Comparison of ENCODE assay signal across 8 cellular contexts in the genomic region with DNA sequence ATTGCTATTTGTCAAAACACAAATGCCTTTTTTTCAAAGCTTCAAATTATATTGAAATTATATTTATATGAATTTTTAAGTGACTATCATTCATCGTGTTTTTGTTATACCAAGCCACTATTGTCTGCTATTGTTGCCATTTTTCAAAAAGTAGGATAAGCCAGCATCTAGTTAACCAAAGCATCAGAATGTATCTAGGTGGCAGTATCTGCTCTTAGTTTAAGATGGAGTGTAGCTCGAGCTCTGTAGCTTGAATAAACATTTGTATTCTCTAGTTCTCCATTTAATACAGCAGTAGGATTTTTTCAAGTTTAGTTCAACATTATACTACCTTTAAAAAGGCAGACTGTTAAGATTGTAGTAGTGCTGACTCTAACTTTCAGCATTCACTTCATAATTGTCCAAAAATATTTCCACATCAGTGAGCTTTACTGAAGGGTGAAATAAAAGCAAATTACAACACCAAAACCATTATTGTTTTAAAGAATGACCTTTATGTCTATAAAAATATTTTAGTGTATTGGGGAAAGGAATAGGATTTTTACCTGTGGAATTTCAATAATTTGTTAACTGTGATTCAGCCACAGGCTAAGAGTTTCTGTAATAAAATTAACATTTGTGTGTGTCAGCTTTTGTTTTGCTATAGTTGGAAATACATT. TPM values are rescaled to one million over a fixed set of nuclear protein-coding genes. Genes with fewer than 3 reads are reported as not detected.
DNase-seq lines count a peak whose midpoint lies in the region; ATAC-seq, FAIRE-seq and TF ChIP-seq lines count a peak whose summit lies in the region.

No MANE protein-coding gene starts in this region.

- dilution Hi-C loops in endothelial cell of umbilical vein (cut with MboI; ENCODE audit: extremely low pct_ligation_motif_present, low sequenced_read_pairs), result no loop called here

- no peaks in the 10 kb centered on the region for H3K79me2 ChIP-seq in endothelial cell of umbilical vein (ENCODE audit: control insufficient read depth, insufficient read depth, low read length)

- intact Hi-C loops in endothelial cell of umbilical vein (cut with micrococcal nuclease) (loop anchor here (1.0 kb wide), 1 partner anchor 335 kb away; no protein-coding TSS in a partner anchor), prostate gland (cut with DNase I) (loop anchor here (2.0 kb wide), 1 partner anchor 335 kb away; no protein-coding TSS in a partner anchor)

- TF ChIP-seq CTCF in endothelial cell of umbilical vein (IDR thresholded peaks at IDR 0.05; ENCODE audit: extremely low read depth in 1 of 2, insufficient read depth in 1 of 2, low read depth in 1 of 2, low read length in 2 of 2) (peak in 1 of 2 donors; percentile 3), prostate gland (IDR thresholded peaks at IDR 0.05) (peak in 3 of 4 experiments; percentile 14 to 48 (median 35))

- peak; percentile 4 for DNase-seq in DMS153 treated with DMSO at 0.1 percent for 48 hours (lab: John Stamatoyannopoulos, UW; ENCODE audit: unreplicated experiment)
- no peak for DNase-seq in DMS153 (lab: John Stamatoyannopoulos, UW)
- DNase-seq in NCI-H748 treated with DMSO at 0.1 percent for 48 hours (lab: John Stamatoyannopoulos, UW), result peak; percentile 6
- DNase-seq in endothelial cell of umbilical vein (ENCODE audit: low read depth, low spot score), result peak; percentile 48
- no peak for DNase-seq in prostate gland (ENCODE audit: low spot score)
- DNase-seq in stimulated activated CD8-positive, alpha-beta memory T cell treated with anti-CD3 and anti-CD28 coated beads, Interleukin-4, amount 100 ng/mL, for 48 hours, result no peak
- DNase-seq in SK-N-DZ (ENCODE audit: low spot score), result no peak

- CTCF ChIA-PET in endothelial cell of umbilical vein (lab: Charles Lee), result interaction anchor here (0.6 to 2.6 kb wide), 18 partner anchors 9 to 552 kb away, joined by 3 to 23 read pairs (median 4); a partner anchor contains a TSS

- H4K20me1 ChIP-seq in endothelial cell of umbilical vein (replicated peaks; ENCODE audit: control insufficient read depth, extremely low read depth, insufficient read depth, low read length), result no peaks in the 10 kb centered on the region

- H3K4me2 ChIP-seq in endothelial cell of umbilical vein (ENCODE audit: insufficient read depth, low read length), result peak overlapping the region; percentile 45

- POLR2A ChIA-PET in endothelial cell of umbilical vein (lab: Charles Lee), result no interaction called here

- H3K9me3 ChIP-seq in endothelial cell of umbilical vein (replicated peaks; ENCODE audit: control insufficient read depth, insufficient read depth, low read length) (no peaks in the 10 kb centered on the region), prostate gland (no peaks in the 10 kb centered on the region)

- TF ChIP-seq POLR2A in endothelial cell of umbilical vein (IDR thresholded peaks at IDR 0.05; ENCODE audit: low read depth, low read length), result no peak
- TF ChIP-seq POLR2A in prostate gland (IDR thresholded peaks at IDR 0.05), result no peak

- no peaks in the 10 kb centered on the region for H3K27me3 ChIP-seq in endothelial cell of umbilical vein (ENCODE audit: control insufficient read depth in 2 of 2, insufficient read depth in 2 of 2, low read length in 2 of 2)
- no peaks in the 10 kb centered on the region for H3K27me3 ChIP-seq in prostate gland (replicated peaks; ENCODE audit: insufficient read depth)

- no peak overlapping the region for H3K9ac ChIP-seq in endothelial cell of umbilical vein (replicated peaks; ENCODE audit: extremely low read depth, insufficient read depth, low read length)

- peak overlapping the region in 1 of 3 experiments; percentile 47 for H3K4me3 ChIP-seq in endothelial cell of umbilical vein (replicated peaks in 1 of 3; ENCODE audit: insufficient read depth in 1 of 3, low read depth in 1 of 3, low read length in 3 of 3)
- no peak overlapping the region for H3K4me3 ChIP-seq in prostate gland

- peaks cover 7% of the 10 kb centered on the region for H3K4me1 ChIP-seq in endothelial cell of umbilical vein (ENCODE audit: control insufficient read depth, extremely low read depth, insufficient read depth, low read length)
- no peaks in the 10 kb centered on the region for H3K4me1 ChIP-seq in prostate gland (replicated peaks)

- H3K27ac ChIP-seq in endothelial cell of umbilical vein (ENCODE audit: insufficient read depth, low read depth, low read length) (no peak overlapping the region), prostate gland (no peak overlapping the region)

- FAIRE-seq in endothelial cell of umbilical vein (lab: Jason Lieb, UNC), result no peak

- no TSS peak for BruUV-seq in endothelial cell of umbilical vein (replicated peaks; lab: Mats Ljungman, UMichigan)

- no peaks in the 10 kb centered on the region for H3K36me3 ChIP-seq in endothelial cell of umbilical vein (ENCODE audit: control insufficient read depth in 2 of 2, extremely low read depth in 1 of 2, insufficient read depth in 2 of 2, low read length in 2 of 2)
- no peaks in the 10 kb centered on the region for H3K36me3 ChIP-seq in prostate gland

- no peak for ATAC-seq in GM21447 (IDR thresholded peaks at IDR 0.05; ENCODE audit: unreplicated experiment)

- H2AFZ ChIP-seq in endothelial cell of umbilical vein (ENCODE audit: low read depth, low read length), result peak overlapping the region; percentile 79

- no peaks in the 10 kb centered on the region for H3K9me1 ChIP-seq in endothelial cell of umbilical vein (replicated peaks; ENCODE audit: control insufficient read depth, extremely low read depth, insufficient read depth, low read length)

- WGBS in prostate gland, result 26% methylated on average over 2 of the region's 2 CpGs

TF ChIP-seq in endothelial cell of umbilical vein, 7 proteins besides CTCF, POLR2A, EP300 and RAD21:
- TF ChIP-seq EZH2 (IDR thresholded peaks at IDR 0.05; ENCODE audit: borderline replicate concordance, low read depth, low read length, severe bottlenecking) (no peak), MYC (IDR thresholded peaks at IDR 0.05; ENCODE audit: low read depth, low read length) (no peak), GATA2 (IDR thresholded peaks at IDR 0.05; ENCODE audit: insufficient read depth, insufficient read length, low read depth, low read length) (no peak), JUN (IDR thresholded peaks at IDR 0.05; ENCODE audit: borderline replicate concordance, insufficient read depth, insufficient read length, low read depth) (no peak), FOS (IDR thresholded peaks at IDR 0.05; ENCODE audit: borderline replicate concordance, insufficient read depth, low read length) (no peak), POLR2AphosphoS5 (IDR thresholded peaks at IDR 0.05; ENCODE audit: insufficient read depth, low read depth, low read length) (no peak)
- TF ChIP-seq, protein P1, sequence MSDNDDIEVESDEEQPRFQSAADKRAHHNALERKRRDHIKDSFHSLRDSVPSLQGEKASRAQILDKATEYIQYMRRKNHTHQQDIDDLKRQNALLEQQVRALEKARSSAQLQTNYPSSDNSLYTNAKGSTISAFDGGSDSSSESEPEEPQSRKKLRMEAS (IDR thresholded peaks at IDR 0.05; ENCODE audit: insufficient read depth, insufficient read length), result no peak

RNA-seq across cellular contexts. Expression of a gene that starts 19.6 kb away (rescaled TPM):
- total RNA-seq in endothelial cell of umbilical vein (3.7 and 4.1 TPM in 2 replicates), prostate gland (10 to 100 TPM; 13.6 to 15.0 TPM)
- 3.2 and 3.5 TPM in 2 replicates for polyA plus RNA-seq in endothelial cell of umbilical vein
- 1.6 and 1.9 TPM in 2 replicates for polyA plus RNA-seq in endothelial cell of umbilical vein (2011; cell fraction: cytosol; rRNA removed)
- polyA plus RNA-seq in endothelial cell of umbilical vein (2011; cell fraction: nucleus; rRNA removed), result 2.2 and 2.7 TPM in 2 replicates
- polyA plus RNA-seq in endothelial cell of umbilical vein (2012), result 2.2 and 3.1 TPM in 2 replicates
- polyA minus RNA-seq in endothelial cell of umbilical vein, result 1.4 and 1.9 TPM in 2 replicates
- polyA minus RNA-seq in endothelial cell of umbilical vein (2011; cell fraction: cytosol; rRNA and poly(A)+ RNA removed), result 1.5 TPM
- polyA minus RNA-seq in endothelial cell of umbilical vein (2011; cell fraction: nucleus; rRNA and poly(A)+ RNA removed), result 5.2 and 6.9 TPM in 2 replicates
- polyA plus RNA-seq in SK-N-DZ (2014; cell fraction: cytosol; rRNA removed), result 7.4 and 8.7 TPM in 2 replicates
- 9.1 and 11.1 TPM in 2 replicates for polyA plus RNA-seq in SK-N-DZ (2014; cell fraction: nucleus; rRNA removed)

RNA-seq across cellular contexts. Expression of a gene that starts 41.2 kb away (rescaled TPM):
- total RNA-seq in endothelial cell of umbilical vein (24.2 and 24.7 TPM in 2 replicates), prostate gland (10 to 100 TPM; 10.7 to 15.7 TPM)
- 4.9 and 5.6 TPM in 2 replicates for polyA plus RNA-seq in endothelial cell of umbilical vein
- 5.8 and 6.2 TPM in 2 replicates for polyA plus RNA-seq in endothelial cell of umbilical vein (2011; cell fraction: cytosol; rRNA removed)
- polyA plus RNA-seq in endothelial cell of umbilical vein (2011; cell fraction: nucleus; rRNA removed), result 12.1 and 12.6 TPM in 2 replicates
- polyA plus RNA-seq in endothelial cell of umbilical vein (2012), result 12.8 and 13.0 TPM in 2 replicates
- polyA minus RNA-seq in endothelial cell of umbilical vein, result 7.5 and 9.6 TPM in 2 replicates
- polyA minus RNA-seq in endothelial cell of umbilical vein (2011; cell fraction: cytosol; rRNA and poly(A)+ RNA removed), result 8.2 TPM
- 26.5 and 39.8 TPM in 2 replicates for polyA minus RNA-seq in endothelial cell of umbilical vein (2011; cell fraction: nucleus; rRNA and poly(A)+ RNA removed)
- 8.7 and 10.4 TPM in 2 replicates for polyA plus RNA-seq in SK-N-DZ (2014; cell fraction: cytosol; rRNA removed)
- polyA plus RNA-seq in SK-N-DZ (2014; cell fraction: nucleus; rRNA removed), result 5.2 and 10.9 TPM in 2 replicates

Comparison
In these comparisons a context has a peak if more than half of its experiments do, and no peak if none do; other contexts are left out.
1. DNase-seq: peak in DMS153 treated with DMSO at 0.1 percent for 48 hours (single experiment), NCI-H748 treated with DMSO at 0.1 percent for 48 hours (single experiment) and endothelial cell of umbilical vein (single experiment); none in DMS153 (single experiment), prostate gland (single experiment), stimulated activated CD8-positive, alpha-beta memory T cell treated with anti-CD3 and anti-CD28 coated beads, Interleukin-4, amount 100 ng/mL, for 48 hours (single experiment) and SK-N-DZ (single experiment).